ENCODE assay signal across 1 cellular context in the genomic region with DNA sequence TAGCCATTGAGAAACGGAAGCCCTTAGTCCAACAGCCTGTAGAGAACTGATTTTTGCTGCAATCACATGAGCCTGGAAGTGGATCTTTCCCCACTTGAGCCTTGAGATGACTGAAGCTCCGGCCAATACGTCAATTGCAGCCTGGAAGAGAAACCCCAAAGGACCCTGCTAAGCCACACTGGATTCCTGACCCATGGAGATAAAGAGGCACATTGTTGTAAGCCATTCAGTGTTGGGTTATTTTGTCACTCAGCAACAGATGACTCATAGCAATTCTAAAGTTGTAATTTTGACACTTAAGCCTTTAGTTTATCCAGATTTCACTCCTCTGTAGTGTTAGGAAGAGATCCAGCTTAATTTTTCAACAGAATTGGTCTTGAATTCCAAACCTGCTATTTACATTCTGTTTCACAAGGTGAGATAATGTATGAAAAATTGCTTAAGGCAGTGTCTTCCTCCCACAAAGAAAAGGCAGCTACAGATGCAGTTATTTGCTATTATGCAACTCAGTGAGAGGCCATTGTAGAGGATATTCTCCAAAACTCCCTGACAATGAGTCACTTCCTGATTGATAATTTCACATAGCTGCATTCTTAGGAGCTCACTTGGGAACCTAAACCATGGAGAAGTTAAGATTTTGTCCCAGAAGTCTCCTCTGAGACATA.
TF ChIP-seq lines count a peak whose summit lies in the region.

No MANE protein-coding gene starts in this region.

TF ChIP-seq in HepG2, 621 proteins besides CTCF, POLR2A, EP300 and RAD21 (continued from another document):
- TF ChIP-seq, protein P1, sequence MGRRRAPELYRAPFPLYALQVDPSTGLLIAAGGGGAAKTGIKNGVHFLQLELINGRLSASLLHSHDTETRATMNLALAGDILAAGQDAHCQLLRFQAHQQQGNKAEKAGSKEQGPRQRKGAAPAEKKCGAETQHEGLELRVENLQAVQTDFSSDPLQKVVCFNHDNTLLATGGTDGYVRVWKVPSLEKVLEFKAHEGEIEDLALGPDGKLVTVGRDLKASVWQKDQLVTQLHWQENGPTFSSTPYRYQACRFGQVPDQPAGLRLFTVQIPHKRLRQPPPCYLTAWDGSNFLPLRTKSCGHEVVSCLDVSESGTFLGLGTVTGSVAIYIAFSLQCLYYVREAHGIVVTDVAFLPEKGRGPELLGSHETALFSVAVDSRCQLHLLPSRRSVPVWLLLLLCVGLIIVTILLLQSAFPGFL (CRISPR knock-in tag; IDR thresholded peaks at IDR 0.05): no peak
